13 cellular contexts compared by ENCODE assay signal in genomic region chr1:36653850-36654249, GRCh38.
DNase-seq lines count a peak whose midpoint lies in the region; ATAC-seq and TF ChIP-seq lines count a peak whose summit lies in the region.
"Had no signal": no experiment of that assay in that cellular context is flagged by ENCODE, and none has a peak within 500 bp of the region (broad histone marks: within the 10 kb centered on the region; RNA-seq: fewer than 3 reads in every experiment).

No MANE protein-coding gene starts in this region.

- H3K4me1 ChIP-seq in neural progenitor cell: peaks cover 9% of the 10 kb centered on the region
- H3K4me1 ChIP-seq: prostate gland, SJSA1 had no signal

- H3K36me3 Mint-ChIP-seq in neural progenitor cell: no peaks in the 10 kb centered on the region

- H3K9me3 ChIP-seq in neural progenitor cell (ENCODE audit: low read depth): no peaks in the 10 kb centered on the region
- H3K9me3 ChIP-seq: prostate gland, SJSA1 had no signal

- no peaks in the 10 kb centered on the region for H3K36me3 ChIP-seq in neural progenitor cell
- H3K36me3 ChIP-seq: prostate gland, SJSA1 had no signal

- H3K9me3 Mint-ChIP-seq in neural progenitor cell: no peaks in the 10 kb centered on the region

- H3K9ac ChIP-seq in neural progenitor cell: no peak overlapping the region

- no peak overlapping the region for H2AFZ ChIP-seq in neural progenitor cell (replicated peaks)

- peak; percentile 74 for DNase-seq in Daoy (ENCODE audit: low read depth)
- peak; percentile 95 for DNase-seq in NCI-H2029 (lab: John Stamatoyannopoulos, UW)
- peak; percentile 69 for DNase-seq in epidermal melanocyte (ENCODE audit: insufficient read length, low spot score)
- DNase-seq in neural progenitor cell (ENCODE audit: low spot score): no peak
- DNase-seq: cerebellar nuclear complex, EL, Kasumi-1 had no signal

- H3K4me3 ChIP-seq in neural progenitor cell: no peak overlapping the region
- H3K4me3 ChIP-seq: prostate gland, SJSA1 had no signal

- no peaks in the 10 kb centered on the region for H3K79me2 ChIP-seq in neural progenitor cell (ENCODE audit: low read depth)

- no peaks in the 10 kb centered on the region for H4K20me1 ChIP-seq in neural progenitor cell (ENCODE audit: low read depth)

- no peaks in the 10 kb centered on the region for H3K27me3 ChIP-seq in neural progenitor cell

- H3K4me2 ChIP-seq in neural progenitor cell: no peak overlapping the region

- no peaks in the 10 kb centered on the region for H3F3A ChIP-seq in neural progenitor cell (ENCODE audit: low read depth)

- no peak overlapping the region for H3K4me3 Mint-ChIP-seq in neural progenitor cell

- ATAC-seq in GM19324 (IDR thresholded peaks at IDR 0.05; ENCODE audit: low FRiP score, unreplicated experiment): no peak
- no peak for ATAC-seq in activated CD4-positive, CD25-positive, alpha-beta regulatory T cell treated with anti-CD3 and anti-CD28 coated beads, Interleukin-2, amount 50 U/mL, for 24 hours
- ATAC-seq in HG03097 (IDR thresholded peaks at IDR 0.05; ENCODE audit: low FRiP score, unreplicated experiment): no peak
- no peak for ATAC-seq in HG02852 (IDR thresholded peaks at IDR 0.05; ENCODE audit: unreplicated experiment)

- peak overlapping the region; percentile 61 for H3K27ac Mint-ChIP-seq in neural progenitor cell

- no peak for TF ChIP-seq CTCF in neural progenitor cell (IDR thresholded peaks at IDR 0.05)

- H3K4me1 Mint-ChIP-seq in neural progenitor cell: no peaks in the 10 kb centered on the region

- H3K27me3 Mint-ChIP-seq in neural progenitor cell (ENCODE audit: insufficient read depth, low read depth): peaks cover 11% of the 10 kb centered on the region

- no peak overlapping the region for H3K27ac ChIP-seq in neural progenitor cell
- H3K27ac ChIP-seq: prostate gland, SJSA1 had no signal
